In the genomic region with DNA sequence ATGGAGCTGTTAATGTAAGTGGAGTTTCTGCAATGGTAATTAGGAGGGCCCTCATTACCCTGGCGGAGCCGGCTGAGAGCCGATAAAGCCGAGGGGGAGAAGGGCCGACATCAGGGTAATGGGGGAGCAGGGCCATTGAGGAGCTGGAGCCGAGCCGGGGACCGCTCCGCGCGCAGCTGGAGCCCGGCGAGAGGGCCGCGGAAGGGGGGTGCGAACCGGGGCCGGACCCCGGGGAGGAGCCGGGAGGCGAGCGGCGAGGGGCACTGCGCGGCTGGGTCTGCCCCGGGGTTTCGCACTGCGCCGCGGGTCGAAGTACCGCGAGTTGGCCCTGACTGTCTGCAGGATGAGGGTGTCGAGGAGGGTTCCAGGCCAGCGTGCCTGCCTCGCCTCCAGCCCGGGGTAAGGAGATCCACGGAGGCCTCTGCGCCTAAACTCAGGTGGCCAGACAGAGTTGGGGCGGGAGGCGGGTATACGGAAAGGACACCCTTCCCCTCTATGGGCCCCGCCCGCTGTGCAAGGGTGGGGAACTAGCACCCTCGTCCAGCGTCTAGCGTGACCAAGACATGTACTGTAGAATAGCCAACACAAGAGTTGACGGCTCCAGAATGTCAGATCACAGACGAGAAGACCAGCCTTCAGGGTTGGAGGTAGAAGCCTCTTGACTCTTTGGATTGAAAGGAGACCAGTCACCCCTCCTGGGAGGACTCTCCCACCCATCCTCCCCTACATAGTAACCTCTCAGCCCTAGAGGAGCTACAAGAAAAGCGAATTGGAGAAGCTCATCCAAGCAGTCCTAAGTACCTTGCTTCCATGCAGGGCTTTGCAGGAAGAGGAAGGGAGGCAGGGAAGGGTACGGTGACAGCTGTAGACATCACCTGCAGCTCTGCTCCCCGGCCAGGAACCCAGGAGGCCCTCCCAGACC, we compare ENCODE assay signal across 1 cellular context.
TF ChIP-seq lines count a peak whose summit lies in the region.

No MANE protein-coding gene starts in this region.

TF ChIP-seq in WTC11, 78 proteins besides CTCF, POLR2A, EP300 and RAD21 (continued from another document):
- TF ChIP-seq HMGXB4 (CRISPR knock-in tag; IDR thresholded peaks at IDR 0.05) (no peak), GRHL2 (CRISPR knock-in tag; IDR thresholded peaks at IDR 0.05; ENCODE audit: insufficient replicate concordance, severe bottlenecking) (no peak)
- TF ChIP-seq, protein P1, sequence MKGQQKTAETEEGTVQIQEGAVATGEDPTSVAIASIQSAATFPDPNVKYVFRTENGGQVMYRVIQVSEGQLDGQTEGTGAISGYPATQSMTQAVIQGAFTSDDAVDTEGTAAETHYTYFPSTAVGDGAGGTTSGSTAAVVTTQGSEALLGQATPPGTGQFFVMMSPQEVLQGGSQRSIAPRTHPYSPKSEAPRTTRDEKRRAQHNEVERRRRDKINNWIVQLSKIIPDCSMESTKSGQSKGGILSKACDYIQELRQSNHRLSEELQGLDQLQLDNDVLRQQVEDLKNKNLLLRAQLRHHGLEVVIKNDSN (CRISPR knock-in tag; IDR thresholded peaks at IDR 0.05) = no peak
